ENCODE assay signal across 1 cellular context in genomic region chr10:126916952-126917351, GRCh38. TPM values are rescaled to one million over a fixed set of nuclear protein-coding genes. Genes with fewer than 3 reads are reported as not detected.
"Had no signal": no experiment of that assay in that cellular context is flagged by ENCODE, and none has a peak within 500 bp of the region (broad histone marks: within the 10 kb centered on the region; RNA-seq: fewer than 3 reads in every experiment).

No MANE protein-coding gene starts in this region.

RNA-seq across cellular contexts. Expression of gene DOCK1, which starts 11.7 kb away (rescaled TPM):
- total RNA-seq: naive thymus-derived CD8-positive, alpha-beta T cell had no signal
- polyA plus RNA-seq: naive thymus-derived CD8-positive, alpha-beta T cell had no signal
